In the genomic region with DNA sequence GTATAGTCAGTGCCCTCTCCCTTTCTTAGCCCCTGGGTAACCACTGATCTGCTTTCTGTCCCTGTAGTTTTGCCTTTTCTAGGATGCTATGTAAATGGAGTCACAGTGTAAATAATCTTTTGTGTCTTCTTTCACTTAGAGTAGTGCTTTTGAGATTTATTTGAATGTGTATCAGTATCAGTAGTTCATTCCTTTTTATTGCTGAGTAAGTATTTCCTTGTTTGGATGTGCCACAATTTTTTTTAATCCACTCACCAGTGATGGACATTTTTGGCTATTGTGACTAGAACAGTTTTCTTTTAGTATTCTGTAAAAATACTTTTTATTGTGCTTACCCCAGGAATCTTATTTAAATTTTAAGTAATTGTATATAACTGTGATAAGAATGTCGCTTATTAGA, we compare ENCODE assay signal across 14 cellular contexts. TPM values are rescaled to one million over a fixed set of nuclear protein-coding genes. Genes with fewer than 3 reads are reported as not detected.
DNase-seq lines count a peak whose midpoint lies in the region; ATAC-seq and TF ChIP-seq lines count a peak whose summit lies in the region.
"Had no signal": no experiment of that assay in that cellular context is flagged by ENCODE, and none has a peak within 500 bp of the region (broad histone marks: within the 10 kb centered on the region; RNA-seq: fewer than 3 reads in every experiment).

No MANE protein-coding gene starts in this region.

- no peaks in the 10 kb centered on the region for H3K9me3 ChIP-seq in BE2C
- no peaks in the 10 kb centered on the region for H3K9me3 ChIP-seq in GM23248 (ENCODE audit: low read depth)
- H3K9me3 ChIP-seq: right atrium auricular region, suprapubic skin had no signal

- 0 out of 2 replicates have a peak overlapping the region, but pooled peaks have one; percentile 2 for H3K4me3 ChIP-seq in BE2C (ENCODE audit: low read depth, low read length)
- H3K4me3 ChIP-seq in GM23248 = peak overlapping the region; percentile 83
- H3K4me3 ChIP-seq: right atrium auricular region, suprapubic skin had no signal

- H3K9me3 Mint-ChIP-seq in activated naive CD8-positive, alpha-beta T cell (ENCODE audit: low read depth) = no peaks in the 10 kb centered on the region
- H3K9me3 Mint-ChIP-seq in mesothelial cell of epicardium = no peaks in the 10 kb centered on the region
- H3K9me3 Mint-ChIP-seq: activated CD4-positive, alpha-beta T cell treated with anti-CD3 and anti-CD28 coated beads, Interleukin-2, amount 10 ng/mL, durations not matched to agents 7 days and 5 days had no signal

- H2AFZ ChIP-seq in GM23248 = no peak overlapping the region

- no peak overlapping the region for H3K27ac ChIP-seq in GM23248
- H3K27ac ChIP-seq: suprapubic skin had no signal

- peak overlapping the region; percentile 78 for H3K27ac Mint-ChIP-seq in activated naive CD8-positive, alpha-beta T cell
- H3K27ac Mint-ChIP-seq in mesothelial cell of epicardium = peak overlapping the region; percentile 32

- no peak for ATAC-seq in HG03354 (IDR thresholded peaks at IDR 0.05; ENCODE audit: poor library complexity, severe bottlenecking, unreplicated experiment)

- H3K36me3 ChIP-seq in BE2C (no peaks in the 10 kb centered on the region), GM23248 (ENCODE audit: low read depth) (no peaks in the 10 kb centered on the region)
- H3K36me3 ChIP-seq: right atrium auricular region, suprapubic skin had no signal

- H3K4me2 ChIP-seq in GM23248 (ENCODE audit: unreplicated experiment) = peak overlapping the region; percentile 90

- TF ChIP-seq CTCF in BE2C (IDR thresholded peaks at IDR 0.05; ENCODE audit: low read depth, low read length) (no peak), mesothelial cell of epicardium (IDR thresholded peaks at IDR 0.05; ENCODE audit: unreplicated experiment) (no peak)

- no peaks in the 10 kb centered on the region for H3K27me3 ChIP-seq in BE2C
- no peaks in the 10 kb centered on the region for H3K27me3 ChIP-seq in GM23248 (replicated peaks; ENCODE audit: insufficient read depth)
- H3K27me3 ChIP-seq: right atrium auricular region, suprapubic skin had no signal

- H3K27me3 Mint-ChIP-seq in activated naive CD8-positive, alpha-beta T cell = no peaks in the 10 kb centered on the region
- H3K27me3 Mint-ChIP-seq in mesothelial cell of epicardium (ENCODE audit: low read depth) = no peaks in the 10 kb centered on the region
- H3K27me3 Mint-ChIP-seq: activated CD4-positive, alpha-beta T cell treated with anti-CD3 and anti-CD28 coated beads, Interleukin-2, amount 10 ng/mL, durations not matched to agents 7 days and 5 days had no signal

- H3F3A ChIP-seq in GM23248 (ENCODE audit: insufficient read depth) = peaks cover 36% of the 10 kb centered on the region

- no peak overlapping the region for H3K9ac ChIP-seq in GM23248

- H3K4me1 ChIP-seq in BE2C (no peaks in the 10 kb centered on the region), GM23248 (ENCODE audit: insufficient read depth) (peaks cover 22% of the 10 kb centered on the region)

- peaks cover 96% of the 10 kb centered on the region for H3K79me2 ChIP-seq in GM23248 (ENCODE audit: insufficient read depth)

- peaks cover 36% of the 10 kb centered on the region for H4K20me1 ChIP-seq in GM23248 (ENCODE audit: insufficient read depth)

- in situ Hi-C loops in GM23248 (cut with MboI) = no loop called here

- DNase-seq in BE2C (no peak), GM23248 (no peak), mesothelial cell of epicardium (ENCODE audit: low spot score in 2 of 2, unreplicated experiment in 2 of 2) (no peak), NCI-H1436 (lab: John Stamatoyannopoulos, UW) (no peak), NCI-H146 treated with DMSO at 0.1 percent for 48 hours (lab: John Stamatoyannopoulos, UW; ENCODE audit: unreplicated experiment) (no peak), NCI-H82 (lab: John Stamatoyannopoulos, UW) (no peak)
- DNase-seq: activated CD4-positive, alpha-beta T cell treated with anti-CD3 and anti-CD28 coated beads, Interleukin-2, amount 10 ng/mL, durations not matched to agents 7 days and 5 days; dermis blood vessel endothelial cell; NCI-H1417 treated with DMSO at 0.1 percent for 48 hours; NCI-H526 treated with DMSO at 0.1 percent for 48 hours had no signal

- H3K4me1 Mint-ChIP-seq in activated naive CD8-positive, alpha-beta T cell (ENCODE audit: low read depth) = peaks cover 43% of the 10 kb centered on the region
- H3K4me1 Mint-ChIP-seq in mesothelial cell of epicardium = peaks cover 22% of the 10 kb centered on the region

- H3K36me3 Mint-ChIP-seq in activated naive CD8-positive, alpha-beta T cell = peaks cover 3% of the 10 kb centered on the region
- peaks cover 3% of the 10 kb centered on the region for H3K36me3 Mint-ChIP-seq in mesothelial cell of epicardium

- 95 to 100% methylated on average over 1 of the region's 1 CpG for WGBS in GM23248 (ENCODE audit: low coverage in 1 of 2, low lambda C conversion rate in 2 of 2, missing lambda C conversion rate in 2 of 2), 2 experiments

- H3K4me3 Mint-ChIP-seq in activated naive CD8-positive, alpha-beta T cell = peak overlapping the region; percentile 98
- no peak overlapping the region for H3K4me3 Mint-ChIP-seq in mesothelial cell of epicardium

- H3K9me2 ChIP-seq in GM23248 (ENCODE audit: insufficient read depth) = no peaks in the 10 kb centered on the region

RNA-seq across cellular contexts. Expression of a gene that starts 3.4 kb away (rescaled TPM):
- polyA plus RNA-seq in BE2C (2012; ENCODE audit: insufficient read depth, insufficient read length, low read depth) = 139 TPM
- 80.6 and 107 TPM in 2 replicates for total RNA-seq in GM23248 (2014; rRNA removed; shearing (Covaris generic))
- polyA plus RNA-seq in GM23248 (2016; fragmentation: Nextera tagmentation; extraction: Ambion mirVana) = 32.3 and 32.9 TPM in 2 replicates
- 122 to 125 TPM (median 125 TPM) in 3 replicates for total RNA-seq in mesothelial cell of epicardium

RNA-seq across cellular contexts. Expression of a gene that starts 54.6 kb away (rescaled TPM):
- 442 TPM for polyA plus RNA-seq in BE2C (2012; ENCODE audit: insufficient read depth, insufficient read length, low read depth)
- total RNA-seq in GM23248 (2014; rRNA removed; shearing (Covaris generic)) = 133 and 156 TPM in 2 replicates
- polyA plus RNA-seq in GM23248 (2016; fragmentation: Nextera tagmentation; extraction: Ambion mirVana) = 502 and 518 TPM in 2 replicates
- 242 to 256 TPM (median 248 TPM) in 3 replicates for total RNA-seq in mesothelial cell of epicardium
